In genomic region chr9:129197978-129198736, GRCh38 we compare ENCODE assay signal across 13 cellular contexts. TPM values are rescaled to one million over a fixed set of nuclear protein-coding genes. Genes with fewer than 3 reads are reported as not detected.
DNase-seq lines count a peak whose midpoint lies in the region; ATAC-seq, FAIRE-seq and TF ChIP-seq lines count a peak whose summit lies in the region.
"Had no signal": no experiment of that assay in that cellular context is flagged by ENCODE, and none has a peak within 500 bp of the region (broad histone marks: within the 10 kb centered on the region; RNA-seq: fewer than 3 reads in every experiment).

No MANE protein-coding gene starts in this region.

- TF ChIP-seq CTCF in HFFc6 (IDR thresholded peaks at IDR 0.05) (peak; percentile 24; the same call in 1 of the 2 replicates), chondrocyte (IDR thresholded peaks at IDR 0.05) (peak; percentile 40), spleen (IDR thresholded peaks at IDR 0.05 in 8 of 11, conservative IDR thresholded peaks at IDR 0.05 in 3 of 11) (no peak)

- 37 to 50% (median 47%) methylated on average over 26 of the region's 26 CpGs for WGBS in spleen, 5 donors

- H3K4me3 Mint-ChIP-seq in HFFc6 (peak overlapping the region; percentile 69), chondrocyte (ENCODE audit: unreplicated experiment) (peak overlapping the region; percentile 50)
- H3K4me3 Mint-ChIP-seq: central memory CD8-positive, alpha-beta T cell had no signal

- intact Hi-C loops in spleen (cut with DNase I; ENCODE audit: low total_unique reads), result no loop called here

- FAIRE-seq in GM12892 (lab: Jason Lieb, UNC), result no peak
- FAIRE-seq: H54 had no signal

- H3K27me3 ChIP-seq in spleen (replicated peaks in 1 of 7), result peaks cover 0 to 56% (median 5%) of the 10 kb centered on the region in 7 donors

- H3K27ac Mint-ChIP-seq in HFFc6 (peak overlapping the region; percentile 77), chondrocyte (ENCODE audit: unreplicated experiment) (peak overlapping the region; percentile 97)

- TF ChIP-seq POLR2A in spleen (IDR thresholded peaks at IDR 0.05) (no peak), GM12892 (IDR thresholded peaks at IDR 0.05; ENCODE audit: low read depth, low read length) (no peak)

- DNase-seq in HFFc6 (peak; percentile 49), chondrocyte (ENCODE audit: low spot score) (no peak), kidney glomerular epithelial cell (lab: John Stamatoyannopoulos, UW) (peak; percentile 6), spleen (no peak), NCI-H2227 (lab: John Stamatoyannopoulos, UW; ENCODE audit: unreplicated experiment) (no peak), NCI-H510A (lab: John Stamatoyannopoulos, UW) (no peak), GM12892 (ENCODE audit: insufficient read length) (no peak)
- DNase-seq: NCI-H1092 treated with DMSO at 0.1 percent for 48 hours, T-helper 1 cell had no signal

- ATAC-seq in HG02884 (IDR thresholded peaks at IDR 0.05; ENCODE audit: unreplicated experiment), result no peak

- H3K4me1 Mint-ChIP-seq in HFFc6 (ENCODE audit: low read depth), result peaks cover 17% of the 10 kb centered on the region
- peaks cover 18% of the 10 kb centered on the region for H3K4me1 Mint-ChIP-seq in chondrocyte (ENCODE audit: low read depth)
- H3K4me1 Mint-ChIP-seq: central memory CD8-positive, alpha-beta T cell had no signal

- H3K4me3 ChIP-seq in spleen, result no peak overlapping the region

- H3K36me3 Mint-ChIP-seq in HFFc6 (ENCODE audit: low read depth) (no peaks in the 10 kb centered on the region), chondrocyte (ENCODE audit: low read depth) (no peaks in the 10 kb centered on the region)

- H3K27me3 Mint-ChIP-seq in HFFc6 (ENCODE audit: insufficient read depth) (peaks cover under 1% of the 10 kb centered on the region), chondrocyte (ENCODE audit: low read depth) (no peaks in the 10 kb centered on the region)

- no peaks in the 10 kb centered on the region for H3K36me3 ChIP-seq in spleen
- H3K36me3 ChIP-seq: neutrophil had no signal

- H3K4me1 ChIP-seq in spleen, result peaks cover 0 to 24% (median 10%) of the 10 kb centered on the region in 6 donors

- H3K9me3 Mint-ChIP-seq in HFFc6, result no peaks in the 10 kb centered on the region; the same call in 1 of the 2 replicates
- no peaks in the 10 kb centered on the region for H3K9me3 Mint-ChIP-seq in chondrocyte (ENCODE audit: low read depth)
- H3K9me3 Mint-ChIP-seq: central memory CD8-positive, alpha-beta T cell had no signal

- H3K9me3 ChIP-seq in spleen, result peaks cover 0 to 4% (median 0%) of the 10 kb centered on the region in 8 donors
- H3K9me3 ChIP-seq: neutrophil had no signal

- H3K27ac ChIP-seq in spleen, result peak overlapping the region in 7 of 8 donors; percentile 43 to 67 (median 59)
- H3K27ac ChIP-seq: neutrophil had no signal

RNA-seq across cellular contexts. Expression of gene IER5L, which starts 20.1 kb away (rescaled TPM):
- total RNA-seq in HFFc6 (2021; fragmentation: NEBNext Ultra II Directional; extraction: Animal tissue kit (Norgen Biotek cat#: 25700)), result 10 to 100 TPM; 28.5 to 45.1 (median 42.2) TPM
- total RNA-seq in chondrocyte, result 37.2 to 56.5 TPM (median 38.6 TPM) in 3 replicates
- total RNA-seq in spleen, result 10 to 100 TPM in 2 of 7 donors, 1 to 10 TPM in 5; 3.9 to 10.4 (median 8.7) TPM
- polyA plus RNA-seq in spleen, result 10 to 100 TPM in 1 of 3 donors, 1 to 10 TPM in 2; 6.9 to 14.0 (median 7.7) TPM
- not detected for polyA plus RNA-seq in GM12892 (2012; ENCODE audit: missing spikeins)

Comparison
In these comparisons a context has a peak if more than half of its experiments do, and no peak if none do; other contexts are left out.
1. DNase-seq: peak in HFFc6 (single experiment) and kidney glomerular epithelial cell (single experiment); none in chondrocyte (single experiment), spleen (single experiment), NCI-H2227 (single experiment), NCI-H510A (single experiment) and GM12892 (single experiment).
2. CTCF ChIP-seq: peak in HFFc6 (single experiment) and chondrocyte (single experiment); none in spleen (0 of 11).